Comparison of ENCODE assay signal across 20 cellular contexts in genomic region chr3:128145279-128145678, GRCh38. TPM values are rescaled to one million over a fixed set of nuclear protein-coding genes. Genes with fewer than 3 reads are reported as not detected.
A peak's percentile ranks its signal among the peaks of the same experiment; 100 is the strongest.
DNase-seq lines count a peak whose midpoint lies in the region; ATAC-seq, FAIRE-seq and TF ChIP-seq lines count a peak whose summit lies in the region.
"Had no signal": no experiment of that assay in that cellular context is flagged by ENCODE, and none has a peak within 500 bp of the region (broad histone marks: within the 10 kb centered on the region; RNA-seq: fewer than 3 reads in every experiment).

No MANE protein-coding gene starts in this region.

- H3K9me3 ChIP-seq in A549 (no peaks in the 10 kb centered on the region), gastroesophageal sphincter (no peaks in the 10 kb centered on the region)
- H3K9me3 ChIP-seq: Caco-2 had no signal

- POLR2A ChIA-PET in A549 (lab: Yijun Ruan, JAX), result no interaction called here

- TF ChIP-seq POLR2A in A549 (IDR thresholded peaks at IDR 0.05; ENCODE audit: low read length) (no peak), gastroesophageal sphincter (IDR thresholded peaks at IDR 0.05) (no peak)

- DNase-seq in A549 (ENCODE audit: low read depth in 1 of 2, low spot score in 1 of 2) (no peak), NOMO-1 treated with DMSO at 0.1 percent for 48 hours (lab: John Stamatoyannopoulos, UW; ENCODE audit: unreplicated experiment) (peak; percentile 97), midbrain (lab: John Stamatoyannopoulos, UW) (peak; percentile 29), activated gamma-delta T cell treated with Interleukin-2 at 50 U/mL for 16 hours (no peak), GM19238 (ENCODE audit: insufficient read length, low spot score) (no peak)
- DNase-seq in activated T-cell treated with anti-CD3 and anti-CD28 coated beads, Interleukin-2, amount 50 U/mL, for 1 hour, result no peak
- DNase-seq in activated naive CD8-positive, alpha-beta T cell treated with anti-CD3 and anti-CD28 coated beads, Interleukin-2, amount 50 U/mL, for 24 hours, result no peak
- DNase-seq: activated CD4-positive, alpha-beta T cell treated with anti-CD3 and anti-CD28 coated beads, Interleukin-2, amount 10 ng/mL, durations not matched to agents 24 days and 14 days; activated T-cell treated with anti-CD3 and anti-CD28 coated beads, Interleukin-2, amount 50 U/mL, for 48 hours; Caco-2; kidney glomerular epithelial cell; natural killer cell; NCI-H1436 treated with DMSO at 0.1 percent for 48 hours; PC-9; retina; stimulated activated CD8-positive, alpha-beta memory T cell treated with anti-CD3 and anti-CD28 coated beads, Interleukin-4, amount 100 ng/mL, for 48 hours; T-helper 1 cell had no signal

- no peaks in the 10 kb centered on the region for H3K4me1 Mint-ChIP-seq in activated naive CD8-positive, alpha-beta T cell treated with anti-CD3 and anti-CD28 coated beads, Interleukin-2, amount 50 U/mL, for 24 hours
- H3K4me1 Mint-ChIP-seq: activated CD4-positive, alpha-beta T cell treated with anti-CD3 and anti-CD28 coated beads, Interleukin-2, amount 10 ng/mL, durations not matched to agents 24 days and 14 days; natural killer cell had no signal

- no peaks in the 10 kb centered on the region for H3K27me3 ChIP-seq in gastroesophageal sphincter

- WGBS in A549 (ENCODE audit: missing lambda C conversion rate), result 64% methylated on average over 6 of the region's 6 CpGs
- WGBS in gastroesophageal sphincter (ENCODE audit: low coverage in 1 of 2), 2 donors, result 57 to 88% methylated on average over 1 to 3 of the region's 6 CpGs

- no peaks in the 10 kb centered on the region for H3K36me3 ChIP-seq in gastroesophageal sphincter

- TF ChIP-seq CTCF in A549 (IDR thresholded peaks at IDR 0.05) (no peak), gastroesophageal sphincter (IDR thresholded peaks at IDR 0.05) (no peak)

- H3K27me3 Mint-ChIP-seq in activated naive CD8-positive, alpha-beta T cell treated with anti-CD3 and anti-CD28 coated beads, Interleukin-2, amount 50 U/mL, for 24 hours, result no peaks in the 10 kb centered on the region

- no peak overlapping the region for H3K4me3 ChIP-seq in A549
- H3K4me3 ChIP-seq in gastroesophageal sphincter, result no peak overlapping the region
- H3K4me3 ChIP-seq: PC-9 had no signal

- H3K4me1 ChIP-seq in A549, result no peaks in the 10 kb centered on the region
- H3K4me1 ChIP-seq in gastroesophageal sphincter, result no peaks in the 10 kb centered on the region
- H3K4me1 ChIP-seq: Caco-2 had no signal

- no peak overlapping the region for H3K4me2 ChIP-seq in A549
- H3K4me2 ChIP-seq: PC-9 had no signal

- H3K27ac ChIP-seq in A549 (no peak overlapping the region), gastroesophageal sphincter (no peak overlapping the region)
- H3K27ac ChIP-seq: PC-9 had no signal

- H3K27ac Mint-ChIP-seq in activated naive CD8-positive, alpha-beta T cell treated with anti-CD3 and anti-CD28 coated beads, Interleukin-2, amount 50 U/mL, for 24 hours, result no peak overlapping the region
- H3K27ac Mint-ChIP-seq: activated CD4-positive, alpha-beta T cell treated with anti-CD3 and anti-CD28 coated beads, Interleukin-2, amount 10 ng/mL, durations not matched to agents 24 days and 14 days; natural killer cell had no signal

- TF ChIP-seq RAD21 in A549 (conservative IDR thresholded peaks at IDR 0.05 in 1 of 2, IDR thresholded peaks at IDR 0.05 in 1 of 2), result no peak

- H3K9me3 Mint-ChIP-seq in activated naive CD8-positive, alpha-beta T cell treated with anti-CD3 and anti-CD28 coated beads, Interleukin-2, amount 50 U/mL, for 24 hours, result no peaks in the 10 kb centered on the region
- H3K9me3 Mint-ChIP-seq: activated CD4-positive, alpha-beta T cell treated with anti-CD3 and anti-CD28 coated beads, Interleukin-2, amount 10 ng/mL, durations not matched to agents 24 days and 14 days; natural killer cell had no signal

- no peak overlapping the region for H3K4me3 Mint-ChIP-seq in activated naive CD8-positive, alpha-beta T cell treated with anti-CD3 and anti-CD28 coated beads, Interleukin-2, amount 50 U/mL, for 24 hours
- H3K4me3 Mint-ChIP-seq: activated CD4-positive, alpha-beta T cell treated with anti-CD3 and anti-CD28 coated beads, Interleukin-2, amount 10 ng/mL, durations not matched to agents 24 days and 14 days; natural killer cell had no signal

- CTCF ChIA-PET in A549 (lab: Yijun Ruan, JAX), result interaction anchor here (1.2 to 2.4 kb wide), 4 partner anchors 12 to 472 kb away, joined by 3 to 11 read pairs (median 4); no protein-coding TSS in a partner anchor

- TF ChIP-seq EP300 in A549 (IDR thresholded peaks at IDR 0.05), result no peak
- no peak for TF ChIP-seq EP300 in gastroesophageal sphincter (IDR thresholded peaks at IDR 0.05)

- H3K36me3 Mint-ChIP-seq in activated naive CD8-positive, alpha-beta T cell treated with anti-CD3 and anti-CD28 coated beads, Interleukin-2, amount 50 U/mL, for 24 hours (ENCODE audit: low read depth), result no peaks in the 10 kb centered on the region
- H3K36me3 Mint-ChIP-seq: natural killer cell had no signal

- no peak for ATAC-seq in A549
- ATAC-seq in gastroesophageal sphincter, result peak; percentile 40
- no peak for ATAC-seq in activated naive CD8-positive, alpha-beta T cell treated with anti-CD3 and anti-CD28 coated beads, Interleukin-2, amount 50 U/mL, for 24 hours

- FAIRE-seq in A549 (lab: Jason Lieb, UNC), result no peak
- FAIRE-seq: endothelial cell of umbilical vein, H1 had no signal

TF ChIP-seq in A549, 52 proteins besides CTCF, POLR2A, EP300 and RAD21:
- no peak for TF ChIP-seq HDAC2 (IDR thresholded peaks at IDR 0.05)
- no peak for TF ChIP-seq ZNF302 (CRISPR knock-in tag; IDR thresholded peaks at IDR 0.05)
- TF ChIP-seq USF2 (IDR thresholded peaks at IDR 0.05), result no peak
- peak; percentile 49 for TF ChIP-seq NFE2L2 (conservative IDR thresholded peaks at IDR 0.05; ENCODE audit: low read length)
- TF ChIP-seq MAFK (IDR thresholded peaks at IDR 0.05; ENCODE audit: partially characterized antibody), result peak; percentile 21

RNA-seq across cellular contexts. Expression of gene EEFSEC, which starts 8.0 kb away (rescaled TPM):
- polyA plus RNA-seq in A549 (2011; rRNA removed) (6.9 and 7.5 TPM in 2 replicates), A549 (2017; fragmentation: RNase III; extraction: RNeasy Plus Mini Kit Qiagen cat#74134 plus additional on column Dnase treatment) (6.4 to 7.3 TPM (median 6.8 TPM) in 3 replicates)
- 10.8 and 14.2 TPM in 2 replicates for polyA plus RNA-seq in A549 (2012; cell fraction: cytosol; rRNA removed)
- polyA plus RNA-seq in A549 (2012; cell fraction: nucleus; rRNA removed), result 16.9 and 23.9 TPM in 2 replicates
- polyA minus RNA-seq in A549 (2011; rRNA and poly(A)+ RNA removed), result 10.8 and 12.4 TPM in 2 replicates
- 10 to 100 TPM in 3 of 4 donors, 1 to 10 TPM in 1; 5.8 to 16.5 (median 11.4) TPM for total RNA-seq in gastroesophageal sphincter

RNA-seq across cellular contexts. Expression of gene RUVBL1, which starts 21.7 kb away (rescaled TPM):
- polyA plus RNA-seq in A549 (2011; rRNA removed), result 117 and 144 TPM in 2 replicates
- 143 and 167 TPM in 2 replicates for polyA plus RNA-seq in A549 (2012; cell fraction: cytosol; rRNA removed)
- polyA plus RNA-seq in A549 (2012; cell fraction: nucleus; rRNA removed), result 81.4 and 82.4 TPM in 2 replicates
- polyA plus RNA-seq in A549 (2017; fragmentation: RNase III; extraction: RNeasy Plus Mini Kit Qiagen cat#74134 plus additional on column Dnase treatment), result 105 to 117 TPM (median 105 TPM) in 3 replicates
- polyA minus RNA-seq in A549 (2011; rRNA and poly(A)+ RNA removed), result 95.8 and 106 TPM in 2 replicates
- total RNA-seq in gastroesophageal sphincter, result 10 to 100 TPM; 19.4 to 27.8 (median 26.7) TPM

Comparison
In these comparisons a context has a peak if more than half of its experiments do, and no peak if none do; other contexts are left out.
1. DNase-seq: peak in NOMO-1 treated with DMSO at 0.1 percent for 48 hours (single experiment) and midbrain (single experiment); none in A549 (0 of 2), activated gamma-delta T cell treated with Interleukin-2 at 50 U/mL for 16 hours (single experiment), activated T-cell treated with anti-CD3 and anti-CD28 coated beads, Interleukin-2, amount 50 U/mL, for 1 hour (single experiment), activated naive CD8-positive, alpha-beta T cell treated with anti-CD3 and anti-CD28 coated beads, Interleukin-2, amount 50 U/mL, for 24 hours (single experiment) and GM19238 (single experiment).